ENCODE assay signal across 8 cellular contexts in genomic region chr15:77496710-77497107, GRCh38.
DNase-seq lines count a peak whose midpoint lies in the region; ATAC-seq and TF ChIP-seq lines count a peak whose summit lies in the region.

No MANE protein-coding gene starts in this region.

- H3K9me3 ChIP-seq in SJSA1 (replicated peaks) (no peaks in the 10 kb centered on the region), parathyroid adenoma (ENCODE audit: control insufficient read depth, low read length) (no peaks in the 10 kb centered on the region), tibial artery (no peaks in the 10 kb centered on the region)

- intact Hi-C loops in tibial artery (cut with DNase I; ENCODE audit: low total_unique reads) = loop anchor here (2.0 to 10.0 kb wide), 4 partner anchors 46 to 378 kb away; partner anchors contain the start of genes HMG20A and PEAK1

- peak overlapping the region; percentile 43 for H2AFZ ChIP-seq in parathyroid adenoma

- H3K27ac Mint-ChIP-seq in glutamatergic neuron (ENCODE audit: unreplicated experiment) = peak overlapping the region; percentile 65

- H3K27me3 Mint-ChIP-seq in glutamatergic neuron (ENCODE audit: unreplicated experiment) = peaks cover 7% of the 10 kb centered on the region

- H3K4me3 ChIP-seq in Jurkat, Clone E6-1 (ENCODE audit: low read length) = no peak overlapping the region
- H3K4me3 ChIP-seq in SJSA1 = no peak overlapping the region
- no peak overlapping the region for H3K4me3 ChIP-seq in parathyroid adenoma (ENCODE audit: low read depth, low read length)
- peak overlapping the region; percentile 6 to 29 for H3K4me3 ChIP-seq in tibial artery

- TF ChIP-seq CTCF in glutamatergic neuron (IDR thresholded peaks at IDR 0.05; ENCODE audit: partially characterized antibody, unreplicated experiment) = peak; percentile 82
- peak; percentile 70 for TF ChIP-seq CTCF in parathyroid adenoma (IDR thresholded peaks at IDR 0.05)
- peak; percentile 89 for TF ChIP-seq CTCF in tibial artery (IDR thresholded peaks at IDR 0.05)

- H3K4me2 ChIP-seq in parathyroid adenoma (ENCODE audit: low read length) = no peak overlapping the region

- no peak overlapping the region for H3K9ac ChIP-seq in parathyroid adenoma

- H3K27me3 ChIP-seq in SJSA1 (replicated peaks) = no peaks in the 10 kb centered on the region
- H3K27me3 ChIP-seq in parathyroid adenoma (ENCODE audit: control insufficient read depth, insufficient read depth, low read length) = no peaks in the 10 kb centered on the region
- no peaks in the 10 kb centered on the region for H3K27me3 ChIP-seq in tibial artery

- ATAC-seq in HG03196 (IDR thresholded peaks at IDR 0.05; ENCODE audit: unreplicated experiment) = no peak

- peaks cover 52% of the 10 kb centered on the region for H3K4me1 ChIP-seq in SJSA1 (replicated peaks)
- peaks cover 20% of the 10 kb centered on the region for H3K4me1 ChIP-seq in parathyroid adenoma
- peaks cover 6 to 56% (median 49%) of the 10 kb centered on the region in 4 donors for H3K4me1 ChIP-seq in tibial artery

- H3K36me3 ChIP-seq in SJSA1 (no peaks in the 10 kb centered on the region), parathyroid adenoma (ENCODE audit: control insufficient read depth, insufficient read depth, low read length) (no peaks in the 10 kb centered on the region), tibial artery (no peaks in the 10 kb centered on the region)

- peak overlapping the region; percentile 61 for H3K27ac ChIP-seq in SJSA1
- H3K27ac ChIP-seq in parathyroid adenoma = peak overlapping the region; percentile 73
- H3K27ac ChIP-seq in tibial artery = peak overlapping the region; percentile 72 to 82

- DNase-seq in ELF-1 (ENCODE audit: low read depth, low spot score) (peak; percentile 94), SJSA1 (ENCODE audit: low read depth in 1 of 2, low spot score in 2 of 2) (peak; percentile 93), glutamatergic neuron (peak; percentile 88), tibial artery (peak; percentile 91 to 93)
- DNase-seq in Jurkat, Clone E6-1 (ENCODE audit: low read depth, low spot score) = peak; percentile 34
- peak; percentile 24 to 59 (median 57) for DNase-seq in activated naive CD4-positive, alpha-beta T cell (lab: John Stamatoyannopoulos, UW)

- H3K4me1 Mint-ChIP-seq in glutamatergic neuron (ENCODE audit: low read depth, unreplicated experiment) = peaks cover 40% of the 10 kb centered on the region

- no peaks in the 10 kb centered on the region for H3K79me2 ChIP-seq in parathyroid adenoma

- no peaks in the 10 kb centered on the region for H3K36me3 Mint-ChIP-seq in glutamatergic neuron (ENCODE audit: unreplicated experiment)

- peaks cover 2% of the 10 kb centered on the region for H3K9me3 Mint-ChIP-seq in glutamatergic neuron (ENCODE audit: unreplicated experiment)

- no peak overlapping the region for H3K4me3 Mint-ChIP-seq in glutamatergic neuron (ENCODE audit: unreplicated experiment)

Comparison
In these comparisons a context has a peak if more than half of its experiments do, and no peak if none do; other contexts are left out.
1. DNase-seq: peak in every context shown above with its lines; median percentile 94 in ELF-1; 93 in SJSA1; 92 in tibial artery; 88 in glutamatergic neuron; 57 in activated naive CD4-positive, alpha-beta T cell; 34 in Jurkat, Clone E6-1.
2. H3K4me3 ChIP-seq: peak in tibial artery (2 of 2); none in Jurkat, Clone E6-1 (single experiment), SJSA1 (single experiment) and parathyroid adenoma (single experiment).
3. Peak in every context shown above with its lines, with median percentiles within 50 percentile points of each other: H3K27ac ChIP-seq and CTCF ChIP-seq.